In the genomic region with DNA sequence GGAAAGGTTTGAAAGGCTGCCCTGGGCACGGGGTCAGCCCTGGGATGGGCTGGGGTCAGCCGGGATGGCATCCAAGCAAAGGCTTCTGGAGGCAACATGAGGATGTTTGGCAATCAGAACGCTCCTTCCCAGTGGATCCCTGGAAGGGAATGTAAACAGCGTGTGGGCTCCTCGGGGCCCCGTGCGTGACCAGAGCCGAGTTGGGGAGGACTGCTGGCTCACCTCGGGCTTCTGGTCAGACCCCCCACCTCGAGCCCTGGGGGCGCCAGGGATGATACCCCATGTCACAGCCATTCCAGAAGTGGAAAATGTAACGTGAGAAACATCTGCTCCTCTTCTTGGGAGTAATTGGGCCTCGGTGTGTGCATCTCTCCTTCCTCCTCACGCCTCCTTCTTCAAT, we compare ENCODE assay signal across 20 cellular contexts.
"Had no signal": no experiment of that assay in that cellular context is flagged by ENCODE, and none has a peak within 500 bp of the region (broad histone marks: within the 10 kb centered on the region; RNA-seq: fewer than 3 reads in every experiment).

No MANE protein-coding gene starts in this region.

- H3K4me1 Mint-ChIP-seq: activated naive CD8-positive, alpha-beta T cell treated with anti-CD3 and anti-CD28 coated beads, Interleukin-2, amount 50 U/mL, for 24 hours; memory B cell; stimulated activated naive B cell treated with anti-CD40 and anti-IgM and Interleukin-4, amounts not matched to agents 10 μg/mL and 1 μg/mL and 100 μg/mL, for 72 hours had no signal

- H3K4me3 ChIP-seq: cardiac muscle cell, heart left ventricle, left ventricle myocardium inferior had no signal

- H3K4me1 ChIP-seq: colonic mucosa, left ventricle myocardium inferior had no signal

- H3K36me3 Mint-ChIP-seq: memory B cell; stimulated activated naive B cell treated with anti-CD40 and anti-IgM and Interleukin-4, amounts not matched to agents 10 μg/mL and 1 μg/mL and 100 μg/mL, for 72 hours; type B pancreatic cell had no signal

- FAIRE-seq: endothelial cell of umbilical vein, frontal cortex, keratinocyte, small intestine had no signal

- H3K27ac Mint-ChIP-seq: activated CD8-positive, alpha-beta T cell treated with anti-CD3 and anti-CD28 coated beads, Interleukin-2, amount 10 ng/mL, durations not matched to agents 7 days and 5 days; activated naive CD8-positive, alpha-beta T cell treated with anti-CD3 and anti-CD28 coated beads, Interleukin-2, amount 50 U/mL, for 24 hours; activated T-helper 1 cell treated with anti-CD3 and anti-CD28 coated beads, Interleukin-12 subunit alpha, Interleukin-12 subunit beta, Interleukin-2, Interleukin-4 antibody, amounts not matched to agents 30 ng/mL and 10 ng/mL and 1 ng/mL, durations not matched to agents 14 hours and 24 hours and 36 hours; memory B cell; stimulated activated naive B cell treated with anti-CD40 and anti-IgM and Interleukin-4, amounts not matched to agents 10 μg/mL and 1 μg/mL and 100 μg/mL, for 72 hours; type B pancreatic cell had no signal

- H3K4me3 Mint-ChIP-seq: activated CD8-positive, alpha-beta T cell treated with anti-CD3 and anti-CD28 coated beads, Interleukin-2, amount 10 ng/mL, durations not matched to agents 7 days and 5 days; activated naive CD8-positive, alpha-beta T cell treated with anti-CD3 and anti-CD28 coated beads, Interleukin-2, amount 50 U/mL, for 24 hours; activated T-helper 1 cell treated with anti-CD3 and anti-CD28 coated beads, Interleukin-12 subunit alpha, Interleukin-12 subunit beta, Interleukin-2, Interleukin-4 antibody, amounts not matched to agents 30 ng/mL and 10 ng/mL and 1 ng/mL, durations not matched to agents 14 hours and 24 hours and 36 hours; memory B cell; stimulated activated naive B cell treated with anti-CD40 and anti-IgM and Interleukin-4, amounts not matched to agents 10 μg/mL and 1 μg/mL and 100 μg/mL, for 72 hours; type B pancreatic cell had no signal

- DNase-seq: activated CD4-positive, alpha-beta T cell treated with anti-CD3 and anti-CD28 coated beads for 4 hours; activated CD8-positive, alpha-beta memory T cell treated with anti-CD3 and anti-CD28 coated beads, Interleukin-2, amount 50 U/mL, for 48 hours; activated CD8-positive, alpha-beta T cell treated with anti-CD3 and anti-CD28 coated beads, Interleukin-2, amount 10 ng/mL, durations not matched to agents 7 days and 5 days; activated naive CD4-positive, alpha-beta T cell; activated naive CD8-positive, alpha-beta T cell treated with anti-CD3 and anti-CD28 coated beads, Interleukin-2, amount 50 U/mL, for 24 hours; colonic mucosa; effector CD4-positive, alpha-beta T cell; heart left ventricle; left ventricle myocardium inferior; small intestine; stimulated activated naive B cell treated with anti-CD40 and anti-IgM and Interleukin-4, amounts not matched to agents 10 μg/mL and 1 μg/mL and 100 μg/mL, for 72 hours; T-helper 1 cell; WERI-Rb-1 had no signal

- H3K27me3 ChIP-seq: colonic mucosa, heart left ventricle had no signal

- ATAC-seq: activated CD8-positive, alpha-beta T cell treated with anti-CD3 and anti-CD28 coated beads, Interleukin-2, amount 10 ng/mL, durations not matched to agents 7 days and 5 days; activated naive CD8-positive, alpha-beta T cell treated with anti-CD3 and anti-CD28 coated beads, Interleukin-2, amount 50 U/mL, for 24 hours; stimulated activated naive B cell treated with anti-CD40 and anti-IgM and Interleukin-4, amounts not matched to agents 10 μg/mL and 1 μg/mL and 100 μg/mL, for 72 hours had no signal

- H3K27ac ChIP-seq: cardiac muscle cell, colonic mucosa, heart left ventricle, left ventricle myocardium inferior, WERI-Rb-1 had no signal

- H3K9me3 Mint-ChIP-seq: activated naive CD8-positive, alpha-beta T cell treated with anti-CD3 and anti-CD28 coated beads, Interleukin-2, amount 50 U/mL, for 24 hours; activated T-helper 1 cell treated with anti-CD3 and anti-CD28 coated beads, Interleukin-12 subunit alpha, Interleukin-12 subunit beta, Interleukin-2, Interleukin-4 antibody, amounts not matched to agents 30 ng/mL and 10 ng/mL and 1 ng/mL, durations not matched to agents 14 hours and 24 hours and 36 hours had no signal

- H3K9me3 ChIP-seq: colonic mucosa, left ventricle myocardium inferior had no signal

- H3K27me3 Mint-ChIP-seq: stimulated activated naive B cell treated with anti-CD40 and anti-IgM and Interleukin-4, amounts not matched to agents 10 μg/mL and 1 μg/mL and 100 μg/mL, for 72 hours had no signal

- H3K36me3 ChIP-seq: cardiac muscle cell, colonic mucosa, heart left ventricle, left ventricle myocardium inferior, WERI-Rb-1 had no signal
